ENCODE assay signal across 1 cellular context in the genomic region with DNA sequence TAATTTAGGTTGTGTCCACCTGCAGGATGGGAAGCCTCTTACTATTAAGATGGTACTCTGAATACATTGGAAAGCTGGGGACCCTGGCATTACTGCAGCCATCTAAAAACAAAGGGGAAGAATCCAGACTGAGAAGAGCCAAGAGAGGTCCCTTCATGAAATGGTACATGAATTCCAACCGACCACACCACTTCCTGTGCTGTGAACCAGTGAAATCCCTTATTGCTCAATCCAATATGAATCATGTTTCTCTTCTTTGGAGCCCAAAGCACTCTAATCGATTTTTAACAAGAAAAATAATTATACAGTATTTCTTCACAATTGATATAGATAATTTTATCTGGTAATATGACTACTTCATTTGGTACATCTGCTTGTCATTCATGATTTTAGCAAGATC.
TF ChIP-seq lines count a peak whose summit lies in the region.

No MANE protein-coding gene starts in this region.

TF ChIP-seq in GM23338, 12 proteins besides CTCF, POLR2A, EP300 and RAD21 (continued from another document):
- TF ChIP-seq REST (IDR thresholded peaks at IDR 0.05; ENCODE audit: unreplicated experiment), result no peak
- TF ChIP-seq ZNF331 (CRISPR knock-in tag; IDR thresholded peaks at IDR 0.05; ENCODE audit: low read depth), result no peak
- no peak for TF ChIP-seq EZH2phosphoT487 (IDR thresholded peaks at IDR 0.05; ENCODE audit: unreplicated experiment)
- no peak for TF ChIP-seq ZNF114 (CRISPR knock-in tag; IDR thresholded peaks at IDR 0.05)
- TF ChIP-seq STAT1 (IDR thresholded peaks at IDR 0.05; ENCODE audit: unreplicated experiment), result no peak
- TF ChIP-seq ETS1 (IDR thresholded peaks at IDR 0.05), result no peak
